In the genomic region with DNA sequence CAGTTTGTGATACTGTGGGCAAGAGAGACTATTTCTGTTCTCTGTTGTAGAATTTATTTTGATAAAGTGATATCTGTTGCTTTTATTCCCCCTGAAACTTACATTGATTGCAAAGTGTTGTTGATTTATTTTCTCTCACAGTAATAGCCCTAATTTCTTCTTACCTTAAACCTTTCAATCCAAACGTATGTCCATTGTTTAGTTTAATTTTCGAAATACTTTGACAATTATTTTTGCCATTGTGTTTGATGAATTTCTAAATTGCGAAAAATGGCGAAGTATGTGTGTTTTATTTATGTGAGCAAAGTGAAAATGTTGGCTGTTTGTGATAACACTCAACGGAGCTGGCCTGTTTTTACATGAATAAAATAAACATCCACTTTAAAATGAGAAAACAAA, we compare ENCODE assay signal across 1 cellular context.
TF ChIP-seq lines count a peak whose summit lies in the region.

No MANE protein-coding gene starts in this region.

TF ChIP-seq in GM23338, 12 proteins besides CTCF, POLR2A, EP300 and RAD21 (continued from another document):
- TF ChIP-seq, protein P1, sequence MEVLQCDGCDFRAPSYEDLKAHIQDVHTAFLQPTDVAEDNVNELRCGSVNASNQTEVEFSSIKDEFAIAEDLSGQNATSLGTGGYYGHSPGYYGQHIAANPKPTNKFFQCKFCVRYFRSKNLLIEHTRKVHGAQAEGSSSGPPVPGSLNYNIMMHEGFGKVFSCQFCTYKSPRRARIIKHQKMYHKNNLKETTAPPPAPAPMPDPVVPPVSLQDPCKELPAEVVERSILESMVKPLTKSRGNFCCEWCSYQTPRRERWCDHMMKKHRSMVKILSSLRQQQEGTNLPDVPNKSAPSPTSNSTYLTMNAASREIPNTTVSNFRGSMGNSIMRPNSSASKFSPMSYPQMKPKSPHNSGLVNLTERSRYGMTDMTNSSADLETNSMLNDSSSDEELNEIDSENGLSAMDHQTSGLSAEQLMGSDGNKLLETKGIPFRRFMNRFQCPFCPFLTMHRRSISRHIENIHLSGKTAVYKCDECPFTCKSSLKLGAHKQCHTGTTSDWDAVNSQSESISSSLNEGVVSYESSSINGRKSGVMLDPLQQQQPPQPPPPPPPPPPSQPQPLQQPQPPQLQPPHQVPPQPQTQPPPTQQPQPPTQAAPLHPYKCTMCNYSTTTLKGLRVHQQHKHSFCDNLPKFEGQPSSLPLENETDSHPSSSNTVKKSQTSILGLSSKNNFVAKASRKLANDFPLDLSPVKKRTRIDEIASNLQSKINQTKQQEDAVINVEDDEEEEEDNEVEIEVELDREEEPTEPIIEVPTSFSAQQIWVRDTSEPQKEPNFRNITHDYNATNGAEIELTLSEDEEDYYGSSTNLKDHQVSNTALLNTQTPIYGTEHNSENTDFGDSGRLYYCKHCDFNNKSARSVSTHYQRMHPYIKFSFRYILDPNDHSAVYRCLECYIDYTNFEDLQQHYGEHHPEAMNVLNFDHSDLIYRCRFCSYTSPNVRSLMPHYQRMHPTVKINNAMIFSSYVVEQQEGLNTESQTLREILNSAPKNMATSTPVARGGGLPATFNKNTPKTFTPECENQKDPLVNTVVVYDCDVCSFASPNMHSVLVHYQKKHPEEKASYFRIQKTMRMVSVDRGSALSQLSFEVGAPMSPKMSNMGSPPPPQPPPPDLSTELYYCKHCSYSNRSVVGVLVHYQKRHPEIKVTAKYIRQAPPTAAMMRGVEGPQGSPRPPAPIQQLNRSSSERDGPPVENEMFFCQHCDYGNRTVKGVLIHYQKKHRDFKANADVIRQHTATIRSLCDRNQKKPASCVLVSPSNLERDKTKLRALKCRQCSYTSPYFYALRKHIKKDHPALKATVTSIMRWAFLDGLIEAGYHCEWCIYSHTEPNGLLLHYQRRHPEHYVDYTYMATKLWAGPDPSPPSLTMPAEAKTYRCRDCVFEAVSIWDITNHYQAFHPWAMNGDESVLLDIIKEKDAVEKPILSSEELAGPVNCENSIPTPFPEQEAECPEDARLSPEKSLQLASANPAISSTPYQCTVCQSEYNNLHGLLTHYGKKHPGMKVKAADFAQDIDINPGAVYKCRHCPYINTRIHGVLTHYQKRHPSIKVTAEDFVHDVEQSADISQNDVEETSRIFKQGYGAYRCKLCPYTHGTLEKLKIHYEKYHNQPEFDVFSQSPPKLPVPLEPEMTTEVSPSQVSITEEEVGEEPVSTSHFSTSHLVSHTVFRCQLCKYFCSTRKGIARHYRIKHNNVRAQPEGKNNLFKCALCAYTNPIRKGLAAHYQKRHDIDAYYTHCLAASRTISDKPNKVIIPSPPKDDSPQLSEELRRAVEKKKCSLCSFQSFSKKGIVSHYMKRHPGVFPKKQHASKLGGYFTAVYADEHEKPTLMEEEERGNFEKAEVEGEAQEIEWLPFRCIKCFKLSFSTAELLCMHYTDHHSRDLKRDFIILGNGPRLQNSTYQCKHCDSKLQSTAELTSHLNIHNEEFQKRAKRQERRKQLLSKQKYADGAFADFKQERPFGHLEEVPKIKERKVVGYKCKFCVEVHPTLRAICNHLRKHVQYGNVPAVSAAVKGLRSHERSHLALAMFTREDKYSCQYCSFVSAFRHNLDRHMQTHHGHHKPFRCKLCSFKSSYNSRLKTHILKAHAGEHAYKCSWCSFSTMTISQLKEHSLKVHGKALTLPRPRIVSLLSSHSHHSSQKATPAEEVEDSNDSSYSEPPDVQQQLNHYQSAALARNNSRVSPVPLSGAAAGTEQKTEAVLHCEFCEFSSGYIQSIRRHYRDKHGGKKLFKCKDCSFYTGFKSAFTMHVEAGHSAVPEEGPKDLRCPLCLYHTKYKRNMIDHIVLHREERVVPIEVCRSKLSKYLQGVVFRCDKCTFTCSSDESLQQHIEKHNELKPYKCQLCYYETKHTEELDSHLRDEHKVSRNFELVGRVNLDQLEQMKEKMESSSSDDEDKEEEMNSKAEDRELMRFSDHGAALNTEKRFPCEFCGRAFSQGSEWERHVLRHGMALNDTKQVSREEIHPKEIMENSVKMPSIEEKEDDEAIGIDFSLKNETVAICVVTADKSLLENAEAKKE (CRISPR knock-in tag; IDR thresholded peaks at IDR 0.05) = no peak
- TF ChIP-seq REST (IDR thresholded peaks at IDR 0.05; ENCODE audit: unreplicated experiment) = no peak
- TF ChIP-seq POLR2AphosphoS5 (IDR thresholded peaks at IDR 0.05; ENCODE audit: low read depth) = no peak
- no peak for TF ChIP-seq EZH2phosphoT487 (IDR thresholded peaks at IDR 0.05; ENCODE audit: unreplicated experiment)
- no peak for TF ChIP-seq NANOG (IDR thresholded peaks at IDR 0.05; ENCODE audit: borderline replicate concordance)
- no peak for TF ChIP-seq JUNB (IDR thresholded peaks at IDR 0.05; ENCODE audit: unreplicated experiment)
- TF ChIP-seq ZNF114 (CRISPR knock-in tag; IDR thresholded peaks at IDR 0.05) = no peak
- TF ChIP-seq, protein P2, sequence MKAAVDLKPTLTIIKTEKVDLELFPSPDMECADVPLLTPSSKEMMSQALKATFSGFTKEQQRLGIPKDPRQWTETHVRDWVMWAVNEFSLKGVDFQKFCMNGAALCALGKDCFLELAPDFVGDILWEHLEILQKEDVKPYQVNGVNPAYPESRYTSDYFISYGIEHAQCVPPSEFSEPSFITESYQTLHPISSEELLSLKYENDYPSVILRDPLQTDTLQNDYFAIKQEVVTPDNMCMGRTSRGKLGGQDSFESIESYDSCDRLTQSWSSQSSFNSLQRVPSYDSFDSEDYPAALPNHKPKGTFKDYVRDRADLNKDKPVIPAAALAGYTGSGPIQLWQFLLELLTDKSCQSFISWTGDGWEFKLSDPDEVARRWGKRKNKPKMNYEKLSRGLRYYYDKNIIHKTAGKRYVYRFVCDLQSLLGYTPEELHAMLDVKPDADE (IDR thresholded peaks at IDR 0.05) = no peak
- TF ChIP-seq CREB1 (CRISPR knock-in tag; IDR thresholded peaks at IDR 0.05; ENCODE audit: low read depth) = no peak
- no peak for TF ChIP-seq EZH2 (IDR thresholded peaks at IDR 0.05; ENCODE audit: low read depth, unreplicated experiment)
TF ChIP-seq in GM23338: peak in this region for 0.
